Comparison of ENCODE assay signal across 22 cellular contexts in the genomic region with DNA sequence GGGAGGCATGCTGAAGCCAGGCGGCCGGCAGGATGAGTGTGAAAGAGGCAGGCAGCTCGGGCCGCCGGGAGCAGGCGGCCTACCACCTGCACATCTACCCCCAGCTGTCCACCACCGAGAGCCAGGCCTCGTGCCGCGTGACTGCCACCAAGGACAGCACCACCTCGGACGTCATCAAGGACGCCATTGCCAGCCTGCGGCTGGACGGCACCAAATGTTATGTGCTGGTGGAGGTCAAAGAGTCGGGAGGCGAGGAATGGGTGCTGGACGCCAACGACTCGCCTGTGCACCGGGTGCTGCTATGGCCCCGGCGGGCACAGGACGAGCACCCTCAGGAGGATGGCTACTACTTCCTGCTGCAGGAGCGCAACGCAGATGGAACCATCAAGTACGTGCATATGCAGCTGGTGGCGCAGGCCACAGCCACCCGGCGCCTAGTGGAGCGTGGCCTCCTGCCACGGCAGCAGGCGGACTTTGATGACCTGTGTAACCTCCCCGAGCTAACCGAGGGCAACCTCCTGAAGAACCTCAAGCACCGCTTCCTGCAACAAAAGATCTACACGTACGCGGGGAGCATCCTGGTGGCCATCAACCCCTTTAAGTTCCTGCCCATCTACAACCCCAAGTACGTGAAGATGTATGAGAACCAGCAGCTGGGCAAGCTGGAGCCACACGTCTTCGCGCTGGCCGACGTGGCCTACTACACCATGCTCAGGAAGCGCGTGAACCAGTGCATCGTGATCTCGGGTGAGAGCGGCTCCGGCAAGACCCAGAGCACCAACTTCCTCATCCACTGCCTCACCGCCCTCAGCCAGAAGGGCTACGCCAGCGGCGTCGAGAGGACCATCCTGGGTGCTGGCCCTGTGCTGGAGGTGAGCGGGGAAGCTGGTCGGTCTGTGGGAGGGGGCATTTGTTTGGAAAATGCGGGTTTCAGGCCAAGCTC. TPM values are rescaled to one million over a fixed set of nuclear protein-coding genes. Genes with fewer than 3 reads are reported as not detected.
DNase-seq lines count a peak whose midpoint lies in the region; ATAC-seq, FAIRE-seq and TF ChIP-seq lines count a peak whose summit lies in the region.
"Had no signal": no experiment of that assay in that cellular context is flagged by ENCODE, and none has a peak within 500 bp of the region (broad histone marks: within the 10 kb centered on the region; RNA-seq: fewer than 3 reads in every experiment).

No MANE protein-coding gene starts in this region.

- CTCF ChIA-PET in PC-3 (lab: Charles Lee): no interaction called here

- no peak for ATAC-seq in PC-3
- no peak for ATAC-seq in HG02610 (IDR thresholded peaks at IDR 0.05; ENCODE audit: unreplicated experiment)
- ATAC-seq: T-cell had no signal

- no peaks in the 10 kb centered on the region for H3K9me2 ChIP-seq in PC-3 (replicated peaks; ENCODE audit: low read length)
- H3K9me2 ChIP-seq: SK-N-SH had no signal

- H3K4me1 ChIP-seq in PC-3 (ENCODE audit: insufficient read depth, low read length) (peaks cover 11% of the 10 kb centered on the region), trophoblast cell (ENCODE audit: control insufficient read depth in 1 of 2, insufficient read depth in 2 of 2, low read length in 2 of 2) (peaks cover 7 to 12% of the 10 kb centered on the region in 2 experiments)

- H3K79me2 ChIP-seq in PC-3 (ENCODE audit: low read length): peaks cover 43% of the 10 kb centered on the region
- peaks cover 12% of the 10 kb centered on the region for H3K79me2 ChIP-seq in trophoblast cell (ENCODE audit: control insufficient read depth, insufficient read depth, low read length, poor library complexity)

- intact Hi-C loops in PC-3 (cut with micrococcal nuclease): no loop called here

- no peaks in the 10 kb centered on the region for H3K27me3 ChIP-seq in PC-3 (ENCODE audit: low read length)
- H3K27me3 ChIP-seq in trophoblast cell (ENCODE audit: insufficient read depth, low read length): no peaks in the 10 kb centered on the region
- H3K27me3 ChIP-seq: MG63 had no signal

- H3K23ac ChIP-seq in trophoblast cell (ENCODE audit: low read length): no peak overlapping the region

- no CpG with 5 or more reads among the region's 59 CpGs for WGBS in trophoblast cell (ENCODE audit: extremely low coverage, insufficient coverage, insufficient read length)

- TF ChIP-seq CTCF in PC-3 (conservative IDR thresholded peaks at IDR 0.05; ENCODE audit: low read depth, low read length) (no peak), endothelial cell (IDR thresholded peaks at IDR 0.05; ENCODE audit: unreplicated experiment) (no peak)

- H3K14ac ChIP-seq in trophoblast cell (ENCODE audit: low read length): no peak overlapping the region

- H3K4me3 ChIP-seq in PC-3 (ENCODE audit: low read length) (no peak overlapping the region), trophoblast cell (ENCODE audit: low read depth, low read length) (no peak overlapping the region)
- H3K4me3 ChIP-seq: MG63 had no signal

- no peak overlapping the region for H3K27ac Mint-ChIP-seq in endothelial cell (ENCODE audit: unreplicated experiment)
- H3K27ac Mint-ChIP-seq: T-cell had no signal

- peaks cover 9% of the 10 kb centered on the region for H3K79me1 ChIP-seq in trophoblast cell (ENCODE audit: low read length)

- H3K9ac ChIP-seq in PC-3 (ENCODE audit: low read length) (no peak overlapping the region), trophoblast cell (ENCODE audit: low read length) (no peak overlapping the region)
- H3K9ac ChIP-seq: SK-N-SH had no signal

- no peak overlapping the region for H4K8ac ChIP-seq in trophoblast cell (ENCODE audit: low read depth, low read length)

- in situ Hi-C loops in G401 (cut with HindIII; ENCODE audit: low sequenced_read_pairs): no loop called here

- BruUV-seq in PC-3 (replicated peaks; lab: Mats Ljungman, UMichigan): TSS peak; percentile 38

- peak overlapping the region; percentile 46 for H3K18ac ChIP-seq in trophoblast cell (ENCODE audit: low read length)

- no peak overlapping the region for H2BK120ac ChIP-seq in trophoblast cell (ENCODE audit: insufficient read depth, low read length, poor library complexity)

- H3K4me3 Mint-ChIP-seq in endothelial cell (ENCODE audit: unreplicated experiment): peak overlapping the region; percentile 76
- H3K4me3 Mint-ChIP-seq: CD4-positive, alpha-beta memory T cell; T-cell had no signal

- no peak for DNase-seq in GM18507 (ENCODE audit: extremely low spot score, insufficient read length, low read depth)
- DNase-seq in PC-3: no peak
- no peak for DNase-seq in endothelial cell (ENCODE audit: low spot score)
- no peak for DNase-seq in trophoblast cell
- no peak for DNase-seq in stimulated activated CD4-positive, alpha-beta T cell treated with anti-CD3 and anti-CD28 coated beads, Interleukin-12 subunit alpha, Interleukin-12 subunit beta, amount 100 ng/mL, for 4 hours
- no peak for DNase-seq in G401 (ENCODE audit: low spot score)
- DNase-seq: ACHN; CD4-positive, alpha-beta memory T cell; DMS79 treated with DMSO at 0.1 percent for 48 hours; MG63; NCI-H1092; NCI-H146; NCI-H510A treated with DMSO at 0.1 percent for 48 hours; NCI-H82; Right ventricle myocardium superior; SK-N-SH; T-cell had no signal

- POLR2A ChIA-PET in PC-3 (lab: Charles Lee; ENCODE audit: unreplicated experiment): no interaction called here

- no peak overlapping the region for H2AK5ac ChIP-seq in trophoblast cell (ENCODE audit: low read length)

- H4K91ac ChIP-seq in trophoblast cell (ENCODE audit: low read depth, low read length): no peak overlapping the region

- no peaks in the 10 kb centered on the region for H4K20me1 ChIP-seq in PC-3 (ENCODE audit: low read length)

- peak; percentile 50 for FAIRE-seq in GM18507 (lab: Jason Lieb, UNC)
- FAIRE-seq: D721Med, G401.6, GM19239, RCC 7860 had no signal

- H3K9me3 Mint-ChIP-seq in endothelial cell (ENCODE audit: unreplicated experiment): no peaks in the 10 kb centered on the region

- peak overlapping the region; percentile 9 for H3K4ac ChIP-seq in trophoblast cell (ENCODE audit: low read depth, low read length)

- no peaks in the 10 kb centered on the region for H3F3A ChIP-seq in PC-3 (ENCODE audit: low read length, unreplicated experiment)

- H3K36me3 ChIP-seq in PC-3 (ENCODE audit: low read depth, low read length) (peaks cover 20% of the 10 kb centered on the region), trophoblast cell (ENCODE audit: control insufficient read depth in 1 of 2, insufficient read depth in 2 of 2, low read length in 2 of 2) (peaks cover 38 to 41% of the 10 kb centered on the region in 2 experiments)

- H2AFZ ChIP-seq in PC-3 (ENCODE audit: low read length) (no peak overlapping the region), trophoblast cell (ENCODE audit: insufficient read depth, low read length, poor library complexity) (no peak overlapping the region)

- H2BK5ac ChIP-seq in trophoblast cell (ENCODE audit: low read depth, low read length, poor library complexity): no peak overlapping the region

- peaks cover 3% of the 10 kb centered on the region for H3K27me3 Mint-ChIP-seq in endothelial cell (ENCODE audit: unreplicated experiment)
- H3K27me3 Mint-ChIP-seq: CD4-positive, alpha-beta memory T cell; T-cell had no signal

- H3K4me2 ChIP-seq in PC-3 (ENCODE audit: low read length): no peak overlapping the region
- H3K4me2 ChIP-seq in trophoblast cell (ENCODE audit: low read length): no peak overlapping the region
- H3K4me2 ChIP-seq: SK-N-SH had no signal

- H3K27ac ChIP-seq in PC-3 (ENCODE audit: low read length) (no peak overlapping the region), trophoblast cell (ENCODE audit: low read depth, low read length) (no peak overlapping the region)

- H4K12ac ChIP-seq in trophoblast cell (ENCODE audit: low read depth, low read length): no peak overlapping the region

- H3K9me3 ChIP-seq in PC-3 (ENCODE audit: low read length) (no peaks in the 10 kb centered on the region), trophoblast cell (ENCODE audit: insufficient read depth, low read depth, low read length) (no peaks in the 10 kb centered on the region)
- H3K9me3 ChIP-seq: SK-N-SH had no signal

- H3K36me3 Mint-ChIP-seq in endothelial cell (ENCODE audit: low read depth, unreplicated experiment): peaks cover 31% of the 10 kb centered on the region

- no peaks in the 10 kb centered on the region for H3K4me1 Mint-ChIP-seq in endothelial cell (ENCODE audit: unreplicated experiment)

- H2BK12ac ChIP-seq in trophoblast cell (ENCODE audit: low read length): no peak overlapping the region

RNA-seq across cellular contexts. Expression of gene MYO9B, which starts 26.4 kb away (rescaled TPM):
- total RNA-seq in PC-3 (2014; rRNA removed): 68.3 and 76.1 TPM in 2 replicates
- 62.4 TPM for total RNA-seq in endothelial cell (ENCODE audit: unreplicated experiment)
- 64.1 and 65.1 TPM in 2 replicates for polyA plus RNA-seq in trophoblast cell (2013)
- total RNA-seq in G401 (2014; rRNA removed; shearing (Covaris generic)): 22.0 and 24.4 TPM in 2 replicates

RNA-seq across cellular contexts. Expression of gene HAUS8, which starts 26.7 kb away (rescaled TPM):
- 19.1 and 21.3 TPM in 2 replicates for total RNA-seq in PC-3 (2014; rRNA removed)
- 6.9 TPM for total RNA-seq in endothelial cell (ENCODE audit: unreplicated experiment)
- 31.7 and 32.6 TPM in 2 replicates for polyA plus RNA-seq in trophoblast cell (2013)
- total RNA-seq in G401 (2014; rRNA removed; shearing (Covaris generic)): 8.9 and 16.1 TPM in 2 replicates
